Comparison of ENCODE assay signal across 15 cellular contexts in genomic region chr3:118760611-118761606, GRCh38.
DNase-seq lines count a peak whose midpoint lies in the region; ATAC-seq and TF ChIP-seq lines count a peak whose summit lies in the region.
"Had no signal": no experiment of that assay in that cellular context is flagged by ENCODE, and none has a peak within 500 bp of the region (broad histone marks: within the 10 kb centered on the region; RNA-seq: fewer than 3 reads in every experiment).

No MANE protein-coding gene starts in this region.

- no peak overlapping the region for H3K4me3 ChIP-seq in HAP-1
- H3K4me3 ChIP-seq in right lobe of liver: no peak overlapping the region
- no peak overlapping the region for H3K4me3 ChIP-seq in lower lobe of right lung

- H3K27ac ChIP-seq in right lobe of liver: no peak overlapping the region
- no peak overlapping the region for H3K27ac ChIP-seq in lower lobe of right lung
- H3K27ac ChIP-seq: HL-60 had no signal

- intact Hi-C loops in right lobe of liver (cut with DNase I): no loop called here
- intact Hi-C loops in lower lobe of right lung (cut with DNase I): no loop called here
- intact Hi-C loops in Right ventricle myocardium inferior (cut with DNase I): no loop called here

- H3K27me3 ChIP-seq in HAP-1 (ENCODE audit: low read depth) (no peaks in the 10 kb centered on the region), right lobe of liver (no peaks in the 10 kb centered on the region), lower lobe of right lung (ENCODE audit: low read depth) (no peaks in the 10 kb centered on the region)

- TF ChIP-seq POLR2A in right lobe of liver (IDR thresholded peaks at IDR 0.05): no peak

- ATAC-seq in right lobe of liver (peak; percentile 47 to 61 (median 54)), lower lobe of right lung (no peak), HG03439 (IDR thresholded peaks at IDR 0.05; ENCODE audit: unreplicated experiment) (no peak), Right ventricle myocardium inferior (no peak)
- ATAC-seq: left cardiac atrium had no signal

- peaks cover 26% of the 10 kb centered on the region for H3K4me1 ChIP-seq in HAP-1
- H3K4me1 ChIP-seq in right lobe of liver: no peaks in the 10 kb centered on the region
- no peaks in the 10 kb centered on the region for H3K4me1 ChIP-seq in lower lobe of right lung

- in situ Hi-C loops in HAP-1 (cut with MboI; ENCODE audit: low sequenced_read_pairs): no loop called here

- TF ChIP-seq CTCF in GM12872 (IDR thresholded peaks at IDR 0.05; ENCODE audit: insufficient read depth, low read depth, low read length) (peak; percentile 36; the same call in 2 of the 3 replicates), right lobe of liver (IDR thresholded peaks at IDR 0.05) (peak in 3 of 4 donors; percentile 6 to 33 (median 22)), lower lobe of right lung (IDR thresholded peaks at IDR 0.05) (no peak)

- peak; percentile 80 to 96 for DNase-seq in HAP-1 (ENCODE audit: low spot score in 2 of 2)
- peak; percentile 23 for DNase-seq in NCI-H2227 treated with DMSO at 0.1 percent for 48 hours (lab: John Stamatoyannopoulos, UW)
- DNase-seq in right lobe of liver: no peak
- no peak for DNase-seq in activated naive CD4-positive, alpha-beta T cell treated with Interleukin-2 at 50 U/mL for 16 hours
- DNase-seq in lower lobe of right lung: no peak
- DNase-seq in Right ventricle myocardium inferior (ENCODE audit: missing footprints): no peak
- DNase-seq: activated CD4-positive, alpha-beta T cell treated with anti-CD3 and anti-CD28 coated beads for 1 hour; CD8-positive, alpha-beta memory T cell; left cardiac atrium; NCI-H1694 treated with DMSO at 0.1 percent for 48 hours; occipital lobe; stimulated activated CD4-positive, alpha-beta T cell treated with anti-CD3 and anti-CD28 coated beads, Interleukin-2, amount 100 ng/mL, for 24 hours had no signal

- no peaks in the 10 kb centered on the region for H3K36me3 ChIP-seq in HAP-1 (replicated peaks)
- H3K36me3 ChIP-seq in right lobe of liver: no peaks in the 10 kb centered on the region
- no peaks in the 10 kb centered on the region for H3K36me3 ChIP-seq in lower lobe of right lung

- H3K9me3 ChIP-seq in HAP-1 (no peaks in the 10 kb centered on the region), right lobe of liver (no peaks in the 10 kb centered on the region), lower lobe of right lung (no peaks in the 10 kb centered on the region)

- WGBS in right lobe of liver (ENCODE audit: insufficient coverage, low coverage, low lambda C conversion rate, missing lambda C conversion rate): 23% methylated on average over 5 of the region's 5 CpGs

Comparison
In these comparisons a context has a peak if more than half of its experiments do, and no peak if none do; other contexts are left out.
1. DNase-seq: peak in HAP-1 (2 of 2) and NCI-H2227 treated with DMSO at 0.1 percent for 48 hours (single experiment); none in right lobe of liver (0 of 3), activated naive CD4-positive, alpha-beta T cell treated with Interleukin-2 at 50 U/mL for 16 hours (single experiment), lower lobe of right lung (single experiment) and Right ventricle myocardium inferior (single experiment).
2. ATAC-seq: peak in right lobe of liver (4 of 4); none in lower lobe of right lung (0 of 2), HG03439 (single experiment) and Right ventricle myocardium inferior (single experiment).